ENCODE assay signal across 23 cellular contexts in the genomic region with DNA sequence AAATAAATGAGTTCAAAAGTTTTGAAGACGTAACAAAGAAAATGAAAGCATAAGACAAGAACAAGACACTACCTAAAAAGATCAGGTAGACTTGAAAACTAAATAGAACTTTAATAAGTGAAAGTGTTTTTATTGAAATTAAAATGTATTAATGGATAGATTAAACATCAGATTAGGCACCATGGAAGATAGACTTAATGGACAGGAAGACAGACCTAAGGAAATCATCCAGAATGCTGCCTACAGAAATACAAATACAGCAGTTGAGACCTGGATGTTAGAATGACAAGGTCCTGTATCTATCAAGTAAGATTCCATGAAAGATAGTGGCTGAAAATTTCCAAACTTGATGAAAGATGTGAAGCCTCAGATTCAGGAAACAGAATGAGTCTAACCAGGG. TPM values are rescaled to one million over a fixed set of nuclear protein-coding genes. Genes with fewer than 3 reads are reported as not detected.
"Had no signal": no experiment of that assay in that cellular context is flagged by ENCODE, and none has a peak within 500 bp of the region (broad histone marks: within the 10 kb centered on the region; RNA-seq: fewer than 3 reads in every experiment).

No MANE protein-coding gene starts in this region.

- H3K27ac ChIP-seq: HL-60, RWPE1, SJCRH30, SK-N-MC had no signal

- DNase-seq: KBM-7, MV-4-11, NCI-H1048, NCI-H1105, NCI-H1417, NCI-H1436 treated with DMSO at 0.1 percent for 48 hours, NCI-H1694, NCI-H187 treated with DMSO at 0.1 percent for 48 hours, NCI-H2029 treated with DMSO at 0.1 percent for 48 hours, NCI-H2171 treated with DMSO at 0.1 percent for 48 hours, NCI-H345, NCI-H524, NCI-H69, NCI-H774, PC-3, SHP77, SJCRH30 had no signal

- ATAC-seq: Panc1, PC-3 had no signal

- H3K27me3 ChIP-seq: SJCRH30 had no signal

- H3K4me3 ChIP-seq: SJCRH30, SK-N-MC had no signal

RNA-seq across cellular contexts. Expression of gene PLEKHH1, which starts 11.5 kb away (rescaled TPM):
- total RNA-seq: OCI-LY7 had no signal

RNA-seq across cellular contexts. Expression of gene TMEM229B, which starts 56.1 kb away (rescaled TPM):
- total RNA-seq: LHCN-M2, PC-3, SJCRH30 had no signal
